Comparison of ENCODE assay signal across 8 cellular contexts in the genomic region with DNA sequence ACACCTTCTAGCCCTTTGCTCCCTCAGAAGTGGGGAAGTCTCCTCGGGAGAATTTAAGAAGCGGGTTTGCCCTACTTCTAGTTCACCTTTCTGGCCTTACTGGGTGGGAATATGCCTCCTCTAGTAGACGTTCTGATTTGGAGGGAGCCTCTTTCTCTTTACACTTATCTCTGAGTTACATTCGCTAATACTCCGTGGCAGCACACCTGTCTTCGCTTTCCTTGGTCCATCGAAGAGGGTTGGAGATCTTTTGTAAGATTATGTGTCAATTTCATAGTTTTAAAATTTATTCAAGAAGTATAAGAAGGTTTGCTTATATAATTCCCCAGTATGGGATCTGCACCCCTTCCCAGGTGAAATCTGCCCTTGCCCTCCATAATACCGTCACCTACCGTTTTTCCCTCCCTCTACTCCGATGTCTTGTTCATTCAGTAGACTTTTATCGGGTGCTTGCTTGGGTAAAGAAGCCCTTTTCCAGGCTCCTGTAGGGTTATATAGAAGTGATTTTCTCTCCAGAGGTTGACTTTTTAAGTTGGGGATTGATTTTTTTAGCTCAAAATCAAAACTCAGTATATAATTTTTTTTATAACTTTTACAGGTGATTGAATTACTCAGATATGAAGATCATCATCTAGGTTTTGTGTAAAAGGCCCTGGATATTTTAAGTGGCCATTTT. TPM values are rescaled to one million over a fixed set of nuclear protein-coding genes. Genes with fewer than 3 reads are reported as not detected.
DNase-seq lines count a peak whose midpoint lies in the region; ATAC-seq and TF ChIP-seq lines count a peak whose summit lies in the region.

No MANE protein-coding gene starts in this region.

- peak overlapping the region; percentile 99 for H3K27ac Mint-ChIP-seq in activated CD4-positive, alpha-beta T cell treated with anti-CD3 and anti-CD28 coated beads, Interleukin-2, amount 10 ng/mL, durations not matched to agents 24 days and 14 days
- H3K27ac Mint-ChIP-seq in T-helper 2 cell treated with Interferon-gamma antibody and Interleukin-4, amounts not matched to agents 5 μg/mL and 100 μg/mL, for 36 hours = peak overlapping the region; percentile 98

- H3K36me3 ChIP-seq in gastrocnemius medialis = no peaks in the 10 kb centered on the region

- H3K9me3 Mint-ChIP-seq in activated CD4-positive, alpha-beta T cell treated with anti-CD3 and anti-CD28 coated beads, Interleukin-2, amount 10 ng/mL, durations not matched to agents 24 days and 14 days = no peaks in the 10 kb centered on the region
- H3K9me3 Mint-ChIP-seq in T-helper 2 cell treated with Interferon-gamma antibody and Interleukin-4, amounts not matched to agents 5 μg/mL and 100 μg/mL, for 36 hours = no peaks in the 10 kb centered on the region

- peaks cover 18% of the 10 kb centered on the region for H3K4me1 ChIP-seq in foreskin keratinocyte
- H3K4me1 ChIP-seq in gastrocnemius medialis = peaks cover 40 to 50% of the 10 kb centered on the region in 2 donors

- peak overlapping the region; percentile 97 for H3K4me3 Mint-ChIP-seq in activated CD4-positive, alpha-beta T cell treated with anti-CD3 and anti-CD28 coated beads, Interleukin-2, amount 10 ng/mL, durations not matched to agents 24 days and 14 days
- peak overlapping the region; percentile 92 for H3K4me3 Mint-ChIP-seq in T-helper 2 cell treated with Interferon-gamma antibody and Interleukin-4, amounts not matched to agents 5 μg/mL and 100 μg/mL, for 36 hours

- H3K4me3 ChIP-seq in gastrocnemius medialis = peak overlapping the region; percentile 84 to 99 (median 92)

- ATAC-seq in foreskin keratinocyte (no peak), gastrocnemius medialis (no peak), GM21390 (IDR thresholded peaks at IDR 0.05; ENCODE audit: unreplicated experiment) (no peak)

- peaks cover 46% of the 10 kb centered on the region for H3K4me1 Mint-ChIP-seq in activated CD4-positive, alpha-beta T cell treated with anti-CD3 and anti-CD28 coated beads, Interleukin-2, amount 10 ng/mL, durations not matched to agents 24 days and 14 days
- peaks cover 41% of the 10 kb centered on the region for H3K4me1 Mint-ChIP-seq in T-helper 2 cell treated with Interferon-gamma antibody and Interleukin-4, amounts not matched to agents 5 μg/mL and 100 μg/mL, for 36 hours (ENCODE audit: low read depth)

- no peaks in the 10 kb centered on the region for H3K9me3 ChIP-seq in gastrocnemius medialis

- intact Hi-C loops in activated CD4-positive, alpha-beta T cell treated with anti-CD3 and anti-CD28 coated beads, Interleukin-2, amount 10 ng/mL, durations not matched to agents 24 days and 14 days (cut with micrococcal nuclease) = loop anchor here (2.0 to 10.0 kb wide), 3 partner anchors 18 to 1180 kb away; partner anchors contain the start of gene IL6ST
- intact Hi-C loops in gastrocnemius medialis (cut with DNase I; ENCODE audit: low total_unique reads) = loop anchor here (2.0 kb wide), 1 partner anchor 1180 kb away; the partner anchor contains the start of gene IL6ST

- peak overlapping the region; percentile 100 for H3K27ac ChIP-seq in foreskin keratinocyte
- peak overlapping the region; percentile 98 to 100 (median 100) for H3K27ac ChIP-seq in gastrocnemius medialis

- in situ Hi-C loops in gastrocnemius medialis (cut with MboI; ENCODE audit: low sequenced_read_pairs in 4 of 4) = loop anchor here in 2 of 4 donors (25.0 kb wide), 1 partner anchor 1188 kb away; the partner anchor contains the start of gene IL6ST (in 2 of the 2)

- no peak for TF ChIP-seq POLR2A in gastrocnemius medialis (IDR thresholded peaks at IDR 0.05)

- no peak for DNase-seq in activated CD4-positive, alpha-beta T cell treated with anti-CD3 and anti-CD28 coated beads, Interleukin-2, amount 10 ng/mL, durations not matched to agents 24 days and 14 days
- DNase-seq in activated CD4-positive, alpha-beta T cell treated with anti-CD3 and anti-CD28 coated beads, Interleukin-2, amount 50 U/mL, for 48 hours = no peak
- no peak for DNase-seq in T-helper 2 cell treated with Interferon-gamma antibody and Interleukin-4, amounts not matched to agents 5 μg/mL and 100 μg/mL, for 36 hours (ENCODE audit: low spot score)
- no peak for DNase-seq in foreskin keratinocyte
- no peak for DNase-seq in gastrocnemius medialis
- DNase-seq in NCI-H345 (lab: John Stamatoyannopoulos, UW) = no peak
- no peak for DNase-seq in GF-D8 (lab: John Stamatoyannopoulos, UW)

- peaks cover 2% of the 10 kb centered on the region for H3K27me3 Mint-ChIP-seq in activated CD4-positive, alpha-beta T cell treated with anti-CD3 and anti-CD28 coated beads, Interleukin-2, amount 10 ng/mL, durations not matched to agents 24 days and 14 days
- H3K27me3 Mint-ChIP-seq in T-helper 2 cell treated with Interferon-gamma antibody and Interleukin-4, amounts not matched to agents 5 μg/mL and 100 μg/mL, for 36 hours (ENCODE audit: low read depth) = no peaks in the 10 kb centered on the region

- no peak for TF ChIP-seq CTCF in foreskin keratinocyte (conservative IDR thresholded peaks at IDR 0.05)
- TF ChIP-seq CTCF in gastrocnemius medialis (IDR thresholded peaks at IDR 0.05 in 4 of 5, conservative IDR thresholded peaks at IDR 0.05 in 1 of 5) = no peak

- peaks cover 48% of the 10 kb centered on the region for H3K36me3 Mint-ChIP-seq in activated CD4-positive, alpha-beta T cell treated with anti-CD3 and anti-CD28 coated beads, Interleukin-2, amount 10 ng/mL, durations not matched to agents 24 days and 14 days (ENCODE audit: low read depth)
- peaks cover 46% of the 10 kb centered on the region for H3K36me3 Mint-ChIP-seq in T-helper 2 cell treated with Interferon-gamma antibody and Interleukin-4, amounts not matched to agents 5 μg/mL and 100 μg/mL, for 36 hours (ENCODE audit: low read depth)

- H3K27me3 ChIP-seq in foreskin keratinocyte (no peaks in the 10 kb centered on the region), gastrocnemius medialis (no peaks in the 10 kb centered on the region)

RNA-seq across cellular contexts. Expression of gene GPBP1, which starts 1.1 kb away (rescaled TPM):
- total RNA-seq in activated CD4-positive, alpha-beta T cell treated with anti-CD3 and anti-CD28 coated beads, Interleukin-2, amount 10 ng/mL, durations not matched to agents 24 days and 14 days = 85.2 and 86.7 TPM in 2 replicates
- 49.5 and 53.5 TPM in 2 replicates for total RNA-seq in foreskin keratinocyte
- 24.7 and 30.2 TPM in 2 replicates for polyA plus RNA-seq in foreskin keratinocyte
- total RNA-seq in gastrocnemius medialis = 10 to 100 TPM; 40.4 to 58.0 (median 50.5) TPM
